19 cellular contexts compared by ENCODE assay signal in genomic region chr3:138400651-138401070, GRCh38. TPM values are rescaled to one million over a fixed set of nuclear protein-coding genes. Genes with fewer than 3 reads are reported as not detected.
DNase-seq lines count a peak whose midpoint lies in the region; ATAC-seq, FAIRE-seq and TF ChIP-seq lines count a peak whose summit lies in the region.
"Had no signal": no experiment of that assay in that cellular context is flagged by ENCODE, and none has a peak within 500 bp of the region (broad histone marks: within the 10 kb centered on the region; RNA-seq: fewer than 3 reads in every experiment).

No MANE protein-coding gene starts in this region.

- intact Hi-C loops in left ventricle myocardium inferior (cut with micrococcal nuclease): no loop called here
- intact Hi-C loops in left ventricle myocardium superior (cut with micrococcal nuclease): no loop called here
- intact Hi-C loops in HepG2 (cut with micrococcal nuclease; ENCODE audit: unreplicated experiment): no loop called here
- intact Hi-C loops in esophagus squamous epithelium (cut with DNase I): no loop called here

- FAIRE-seq in HepG2 (lab: Jason Lieb, UNC): peak; percentile 56
- FAIRE-seq: GM12891 had no signal

- 55% methylated on average over 2 of the region's 2 CpGs for WGBS in HepG2 (ENCODE audit: low lambda C conversion rate)
- WGBS in esophagus squamous epithelium, 2 donors: 57 to 60% methylated on average over 2 of the region's 2 CpGs

- peak overlapping the region; percentile 76 for H3K27ac ChIP-seq in left ventricle myocardium inferior (replicated peaks)
- H3K27ac ChIP-seq in HepG2 (ENCODE audit: extremely low read length, insufficient read depth, low read length): peak overlapping the region; percentile 59
- no peak overlapping the region for H3K27ac ChIP-seq in esophagus squamous epithelium

- H3K36me3 Mint-ChIP-seq in osteocyte (ENCODE audit: unreplicated experiment) (peaks cover 32% of the 10 kb centered on the region), endothelial cell (ENCODE audit: low read depth, unreplicated experiment) (peaks cover 4% of the 10 kb centered on the region)
- no peaks in the 10 kb centered on the region for H3K36me3 Mint-ChIP-seq in activated T-cell treated with anti-CD3 and anti-CD28 coated beads, Interleukin-2, amount 50 U/mL, for 24 hours (ENCODE audit: low read depth)

- no peaks in the 10 kb centered on the region for H3K27me3 Mint-ChIP-seq in osteocyte (ENCODE audit: unreplicated experiment)
- H3K27me3 Mint-ChIP-seq in activated T-cell treated with anti-CD3 and anti-CD28 coated beads, Interleukin-2, amount 50 U/mL, for 24 hours: peaks cover 3% of the 10 kb centered on the region
- peaks cover 2% of the 10 kb centered on the region for H3K27me3 Mint-ChIP-seq in endothelial cell (ENCODE audit: unreplicated experiment)

- no peaks in the 10 kb centered on the region for H4K20me1 ChIP-seq in HepG2 (ENCODE audit: insufficient read depth, low read length)

- ATAC-seq in left ventricle myocardium superior: no peak
- peak; percentile 60 for ATAC-seq in HepG2

- H3K4me1 ChIP-seq in left ventricle myocardium inferior (peaks cover 66% of the 10 kb centered on the region), HepG2 (ENCODE audit: insufficient read depth, low read length) (peaks cover 40% of the 10 kb centered on the region), esophagus squamous epithelium (no peaks in the 10 kb centered on the region)

- TF ChIP-seq POLR2A in HepG2 (IDR thresholded peaks at IDR 0.05; ENCODE audit: insufficient read depth in 1 of 2, low read depth in 2 of 2, low read length in 2 of 2): peak in 1 of 2 experiments; percentile 49; a peak in 2 of 4 replicates
- no peak for TF ChIP-seq POLR2A in esophagus squamous epithelium (IDR thresholded peaks at IDR 0.05)

- no peak overlapping the region for H2AFZ ChIP-seq in HepG2 (ENCODE audit: low read length)

- POLR2A ChIA-PET in HepG2 (lab: Yijun Ruan, JAX): interaction anchor here (1.2 to 2.6 kb wide), 3 partner anchors 34 to 52 kb away, joined by 3 to 15 read pairs (median 4); partner anchors contain the start of genes ESYT3 and MRAS

- no peaks in the 10 kb centered on the region for H3K27me3 ChIP-seq in left ventricle myocardium inferior (ENCODE audit: low read depth)
- H3K27me3 ChIP-seq in HepG2 (ENCODE audit: control insufficient read depth in 1 of 2, insufficient read depth in 2 of 2, low read length in 2 of 2): no peaks in the 10 kb centered on the region
- H3K27me3 ChIP-seq in esophagus squamous epithelium: no peaks in the 10 kb centered on the region

- no peak for TF ChIP-seq RAD21 in HepG2 (CRISPR knock-in tag; IDR thresholded peaks at IDR 0.05)

- TF ChIP-seq EP300 in HepG2 (IDR thresholded peaks at IDR 0.05; ENCODE audit: low read depth in 2 of 2, low read length in 2 of 2): no peak
- TF ChIP-seq EP300 in HepG2 (CRISPR knock-in tag; IDR thresholded peaks at IDR 0.05; ENCODE audit: borderline replicate concordance): no peak

- H3K9me3 ChIP-seq in left ventricle myocardium inferior (replicated peaks): no peaks in the 10 kb centered on the region
- no peaks in the 10 kb centered on the region for H3K9me3 ChIP-seq in HepG2 (ENCODE audit: low read length)
- no peaks in the 10 kb centered on the region for H3K9me3 ChIP-seq in esophagus squamous epithelium

- H3K27ac Mint-ChIP-seq in osteocyte (ENCODE audit: unreplicated experiment) (peak overlapping the region; percentile 52), endothelial cell (ENCODE audit: unreplicated experiment) (no peak overlapping the region)
- H3K27ac Mint-ChIP-seq in activated T-cell treated with anti-CD3 and anti-CD28 coated beads, Interleukin-2, amount 50 U/mL, for 24 hours: no peak overlapping the region

- in situ Hi-C loops in HepG2 (cut with HindIII; ENCODE audit: extremely low pct_ligation_motif_present, low pct_unique_long_range_greater_than_20kb): no loop called here

- H3K4me1 Mint-ChIP-seq in osteocyte (ENCODE audit: unreplicated experiment): no peaks in the 10 kb centered on the region
- no peaks in the 10 kb centered on the region for H3K4me1 Mint-ChIP-seq in activated T-cell treated with anti-CD3 and anti-CD28 coated beads, Interleukin-2, amount 50 U/mL, for 24 hours (ENCODE audit: low read depth)
- no peaks in the 10 kb centered on the region for H3K4me1 Mint-ChIP-seq in endothelial cell (ENCODE audit: unreplicated experiment)

- no peak overlapping the region for H3K4me3 Mint-ChIP-seq in osteocyte (ENCODE audit: unreplicated experiment)
- no peak overlapping the region for H3K4me3 Mint-ChIP-seq in activated T-cell treated with anti-CD3 and anti-CD28 coated beads, Interleukin-2, amount 50 U/mL, for 24 hours
- no peak overlapping the region for H3K4me3 Mint-ChIP-seq in endothelial cell (ENCODE audit: unreplicated experiment)
- H3K4me3 Mint-ChIP-seq: CD14-positive monocyte had no signal

- H3K36me3 ChIP-seq in left ventricle myocardium inferior: peaks cover 87% of the 10 kb centered on the region
- no peaks in the 10 kb centered on the region; a peak in 1 of 5 replicates for H3K36me3 ChIP-seq in HepG2 (replicated peaks in 1 of 2; ENCODE audit: control insufficient read depth in 1 of 2, insufficient read depth in 2 of 2, low read length in 2 of 2)
- H3K36me3 ChIP-seq in esophagus squamous epithelium: peaks cover 0 to 44% (median 0%) of the 10 kb centered on the region in 3 donors

- no peak overlapping the region; the same call in 1 of the 2 replicates for H3K9ac ChIP-seq in HepG2 (ENCODE audit: insufficient read depth, low read depth, low read length)

- no peaks in the 10 kb centered on the region for H3K79me2 ChIP-seq in HepG2 (ENCODE audit: insufficient read depth, low read length)

- H3K4me3 ChIP-seq in left ventricle myocardium inferior (no peak overlapping the region), HepG2 (replicated peaks in 1 of 3; ENCODE audit: insufficient read depth in 1 of 3, low read depth in 2 of 3, low read length in 3 of 3) (no peak overlapping the region), esophagus squamous epithelium (no peak overlapping the region)

- H3K9me3 Mint-ChIP-seq in osteocyte (ENCODE audit: unreplicated experiment): no peaks in the 10 kb centered on the region
- no peaks in the 10 kb centered on the region for H3K9me3 Mint-ChIP-seq in activated T-cell treated with anti-CD3 and anti-CD28 coated beads, Interleukin-2, amount 50 U/mL, for 24 hours
- no peaks in the 10 kb centered on the region for H3K9me3 Mint-ChIP-seq in endothelial cell (ENCODE audit: unreplicated experiment)

- TF ChIP-seq CTCF in left ventricle myocardium inferior (IDR thresholded peaks at IDR 0.05; ENCODE audit: borderline replicate concordance) (no peak), HepG2 (CRISPR knock-in tag; IDR thresholded peaks at IDR 0.05) (no peak), osteocyte (IDR thresholded peaks at IDR 0.05) (no peak), esophagus squamous epithelium (IDR thresholded peaks at IDR 0.05) (no peak), endothelial cell (IDR thresholded peaks at IDR 0.05; ENCODE audit: unreplicated experiment) (no peak)

- no peak for DNase-seq in left ventricle myocardium inferior
- no peak for DNase-seq in left ventricle myocardium superior
- peak; percentile 62 for DNase-seq in HepG2 (ENCODE audit: low spot score)
- DNase-seq in osteocyte (ENCODE audit: extremely low spot score, unreplicated experiment): no peak
- no peak for DNase-seq in esophagus squamous epithelium (lab: John Stamatoyannopoulos, UW)
- DNase-seq in activated T-cell treated with anti-CD3 and anti-CD28 coated beads, Interleukin-2, amount 50 U/mL, for 24 hours: no peak
- DNase-seq in endothelial cell (ENCODE audit: low spot score): no peak
- DNase-seq: ACHN; AML-193; GF-D8; NCI-H1048; NCI-H1694 treated with DMSO at 0.1 percent for 48 hours; NCI-H2107; NCI-H345; NCI-H526; NK-92 treated with Interleukin-12 subunit alpha and Interleukin-12 subunit beta, amount 100 ng/mL, for 24 hours had no signal

- CTCF ChIA-PET in HepG2 (lab: Yijun Ruan, JAX; ENCODE audit: low intra/inter-chr PET ratio, low total read pairs): no interaction called here

- BruUV-seq in HepG2 (replicated peaks; lab: Mats Ljungman, UMichigan): no TSS peak

- no peak overlapping the region for H3K4me2 ChIP-seq in HepG2 (ENCODE audit: low read depth, low read length)

RNA-seq across cellular contexts. Expression of gene ESYT3, which starts 33.8 kb away (rescaled TPM):
- 1.0 TPM for total RNA-seq in left ventricle myocardium inferior
- total RNA-seq in left ventricle myocardium superior: 1.2 TPM
- total RNA-seq in HepG2 (2016; rRNA removed; fragmentation: Illumina TruSeq; extraction: Trizol): 0.79 and 4.1 TPM in 2 replicates
- 0.88 and 0.91 TPM in 2 replicates for total RNA-seq in HepG2 (2016; cell fraction: cytosol; rRNA removed; fragmentation: Illumina TruSeq; extraction: Trizol; ENCODE audit: low read depth)
- 0.65 and 3.4 TPM in 2 replicates for total RNA-seq in HepG2 (2016; cell fraction: insoluble cytoplasmic fraction; rRNA removed; fragmentation: Illumina TruSeq; extraction: Trizol)
- total RNA-seq in HepG2 (2016; cell fraction: membrane; rRNA removed; fragmentation: Illumina TruSeq; extraction: Trizol): 0.71 and 0.86 TPM in 2 replicates
- total RNA-seq in HepG2 (2016; cell fraction: nucleus; rRNA removed; fragmentation: Illumina TruSeq; extraction: Trizol): 9.2 TPM in 2 replicates
- polyA plus RNA-seq in HepG2 (2011; rRNA removed): 1.5 and 1.6 TPM in 2 replicates
- polyA plus RNA-seq in HepG2 (2011; cell fraction: cytosol; rRNA removed): 0.51 and 0.70 TPM in 2 replicates
- polyA plus RNA-seq in HepG2 (2011; cell fraction: nucleus; rRNA removed): 8.2 and 9.2 TPM in 2 replicates
- 0.83 and 1.4 TPM in 2 replicates for polyA plus RNA-seq in HepG2 (2012)
- 0.17 and 0.22 TPM in 2 replicates for polyA plus RNA-seq in HepG2 (2016; cell fraction: cytosol; fragmentation: Illumina TruSeq; extraction: Trizol; ENCODE audit: low read depth)
- 0.66 and 1.0 TPM in 2 replicates for polyA plus RNA-seq in HepG2 (2016; cell fraction: insoluble cytoplasmic fraction; fragmentation: Illumina TruSeq; extraction: Trizol; ENCODE audit: low read depth)
- 0.15 and 0.33 TPM in 2 replicates for polyA plus RNA-seq in HepG2 (2016; cell fraction: membrane; fragmentation: Illumina TruSeq; extraction: Trizol; ENCODE audit: low read depth)
- polyA plus RNA-seq in HepG2 (2016; cell fraction: nucleus; fragmentation: Illumina TruSeq; extraction: Trizol; ENCODE audit: insufficient read depth, low read depth): 12.9 and 13.1 TPM in 2 replicates
- 2.1 TPM in 2 replicates for polyA minus RNA-seq in HepG2 (2011; rRNA and poly(A)+ RNA removed; ENCODE audit: low replicate concordance)
- 0.35 and 1.2 TPM in 2 replicates for polyA minus RNA-seq in HepG2 (2011; cell fraction: cytosol; rRNA and poly(A)+ RNA removed)
- 9.0 and 11.3 TPM in 2 replicates for polyA minus RNA-seq in HepG2 (2011; cell fraction: nucleus; rRNA and poly(A)+ RNA removed)
- total RNA-seq in osteocyte: 0.21 and 0.34 TPM in 2 replicates
- total RNA-seq in esophagus squamous epithelium: 1 to 10 TPM in 2 of 4 donors, under 1 TPM in 2; 0.57 to 2.9 (median 1.2) TPM
- not detected for total RNA-seq in endothelial cell (ENCODE audit: unreplicated experiment)
- total RNA-seq: OCI-LY7 had no signal
- polyA plus RNA-seq: CD14-positive monocyte had no signal

RNA-seq across cellular contexts. Expression of gene MRAS, which starts 52.3 kb away (rescaled TPM):
- total RNA-seq in left ventricle myocardium inferior: 349 TPM
- total RNA-seq in left ventricle myocardium superior: 405 TPM
- total RNA-seq in HepG2 (2016; rRNA removed; fragmentation: Illumina TruSeq; extraction: Trizol): 36.2 TPM in 2 replicates
- total RNA-seq in HepG2 (2016; cell fraction: cytosol; rRNA removed; fragmentation: Illumina TruSeq; extraction: Trizol; ENCODE audit: low read depth): 30.3 and 31.5 TPM in 2 replicates
- 27.7 and 30.0 TPM in 2 replicates for total RNA-seq in HepG2 (2016; cell fraction: insoluble cytoplasmic fraction; rRNA removed; fragmentation: Illumina TruSeq; extraction: Trizol)
- 59.3 and 62.6 TPM in 2 replicates for total RNA-seq in HepG2 (2016; cell fraction: membrane; rRNA removed; fragmentation: Illumina TruSeq; extraction: Trizol)
- 24.4 and 32.5 TPM in 2 replicates for total RNA-seq in HepG2 (2016; cell fraction: nucleus; rRNA removed; fragmentation: Illumina TruSeq; extraction: Trizol)
- 8.8 and 8.9 TPM in 2 replicates for polyA plus RNA-seq in HepG2 (2011; rRNA removed)
- polyA plus RNA-seq in HepG2 (2011; cell fraction: cytosol; rRNA removed): 7.2 and 8.0 TPM in 2 replicates
- polyA plus RNA-seq in HepG2 (2011; cell fraction: nucleus; rRNA removed): 8.6 and 8.8 TPM in 2 replicates
- polyA plus RNA-seq in HepG2 (2012): 4.2 and 4.6 TPM in 2 replicates
- polyA plus RNA-seq in HepG2 (2016; cell fraction: cytosol; fragmentation: Illumina TruSeq; extraction: Trizol; ENCODE audit: low read depth): 31.3 and 40.9 TPM in 2 replicates
- 26.0 and 29.0 TPM in 2 replicates for polyA plus RNA-seq in HepG2 (2016; cell fraction: insoluble cytoplasmic fraction; fragmentation: Illumina TruSeq; extraction: Trizol; ENCODE audit: low read depth)
- 49.8 and 50.3 TPM in 2 replicates for polyA plus RNA-seq in HepG2 (2016; cell fraction: membrane; fragmentation: Illumina TruSeq; extraction: Trizol; ENCODE audit: low read depth)
- 34.3 and 34.5 TPM in 2 replicates for polyA plus RNA-seq in HepG2 (2016; cell fraction: nucleus; fragmentation: Illumina TruSeq; extraction: Trizol; ENCODE audit: insufficient read depth, low read depth)
- 5.8 and 6.5 TPM in 2 replicates for polyA minus RNA-seq in HepG2 (2011; rRNA and poly(A)+ RNA removed; ENCODE audit: low replicate concordance)
- 5.4 and 5.8 TPM in 2 replicates for polyA minus RNA-seq in HepG2 (2011; cell fraction: cytosol; rRNA and poly(A)+ RNA removed)
- 5.0 and 8.8 TPM in 2 replicates for polyA minus RNA-seq in HepG2 (2011; cell fraction: nucleus; rRNA and poly(A)+ RNA removed)
- total RNA-seq in osteocyte: 25.5 and 29.7 TPM in 2 replicates
- total RNA-seq in esophagus squamous epithelium: 1 to 10 TPM in 3 of 4 donors, under 1 TPM in 1; 0.72 to 5.9 (median 2.4) TPM
- total RNA-seq in endothelial cell (ENCODE audit: unreplicated experiment): 5.9 TPM
- total RNA-seq: OCI-LY7 had no signal

Comparison
In these comparisons a context has a peak if more than half of its experiments do, and no peak if none do; other contexts are left out.
1. H3K27ac ChIP-seq: peak in left ventricle myocardium inferior (single experiment) and HepG2 (single experiment); none in esophagus squamous epithelium (0 of 4).